1 cellular context compared by ENCODE assay signal in the genomic region with DNA sequence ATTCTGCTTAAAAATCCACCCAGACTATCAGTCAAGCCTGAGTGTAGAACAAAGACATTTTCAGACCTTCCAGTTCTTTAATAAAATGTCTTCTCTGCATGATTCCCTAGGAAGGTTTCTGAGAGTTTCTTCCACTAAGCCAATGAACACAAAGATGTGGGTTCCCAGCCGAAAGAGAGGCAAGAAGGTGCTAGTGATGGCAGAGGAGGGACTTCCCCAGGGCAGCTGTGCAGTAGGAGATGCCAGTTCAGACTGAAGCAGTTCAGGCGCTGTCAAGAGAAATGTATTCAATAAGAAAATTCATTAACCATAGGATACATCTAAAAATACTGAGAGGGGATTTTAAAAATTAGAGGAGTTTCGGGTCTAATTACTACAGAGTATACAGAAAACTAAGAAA.
TF ChIP-seq lines count a peak whose summit lies in the region.

No MANE protein-coding gene starts in this region.

TF ChIP-seq in HepG2, 621 proteins besides CTCF, POLR2A, EP300 and RAD21 (continued from another document):
- TF ChIP-seq LRRFIP1 (CRISPR knock-in tag; conservative IDR thresholded peaks at IDR 0.05) (no peak), HOXA7 (CRISPR knock-in tag; IDR thresholded peaks at IDR 0.05) (no peak), CBFB (CRISPR knock-in tag; IDR thresholded peaks at IDR 0.05) (no peak), SRF (IDR thresholded peaks at IDR 0.05; ENCODE audit: low read depth, low read length) (no peak), WIZ (CRISPR knock-in tag; IDR thresholded peaks at IDR 0.05) (no peak), DPF2 (CRISPR knock-in tag; IDR thresholded peaks at IDR 0.05; ENCODE audit: borderline replicate concordance, low read depth) (no peak), GPBP1L1 (CRISPR knock-in tag; IDR thresholded peaks at IDR 0.05) (no peak), PREB (CRISPR knock-in tag; IDR thresholded peaks at IDR 0.05) (no peak), MAFG (CRISPR knock-in tag; IDR thresholded peaks at IDR 0.05) (no peak)
- TF ChIP-seq, protein P1, sequence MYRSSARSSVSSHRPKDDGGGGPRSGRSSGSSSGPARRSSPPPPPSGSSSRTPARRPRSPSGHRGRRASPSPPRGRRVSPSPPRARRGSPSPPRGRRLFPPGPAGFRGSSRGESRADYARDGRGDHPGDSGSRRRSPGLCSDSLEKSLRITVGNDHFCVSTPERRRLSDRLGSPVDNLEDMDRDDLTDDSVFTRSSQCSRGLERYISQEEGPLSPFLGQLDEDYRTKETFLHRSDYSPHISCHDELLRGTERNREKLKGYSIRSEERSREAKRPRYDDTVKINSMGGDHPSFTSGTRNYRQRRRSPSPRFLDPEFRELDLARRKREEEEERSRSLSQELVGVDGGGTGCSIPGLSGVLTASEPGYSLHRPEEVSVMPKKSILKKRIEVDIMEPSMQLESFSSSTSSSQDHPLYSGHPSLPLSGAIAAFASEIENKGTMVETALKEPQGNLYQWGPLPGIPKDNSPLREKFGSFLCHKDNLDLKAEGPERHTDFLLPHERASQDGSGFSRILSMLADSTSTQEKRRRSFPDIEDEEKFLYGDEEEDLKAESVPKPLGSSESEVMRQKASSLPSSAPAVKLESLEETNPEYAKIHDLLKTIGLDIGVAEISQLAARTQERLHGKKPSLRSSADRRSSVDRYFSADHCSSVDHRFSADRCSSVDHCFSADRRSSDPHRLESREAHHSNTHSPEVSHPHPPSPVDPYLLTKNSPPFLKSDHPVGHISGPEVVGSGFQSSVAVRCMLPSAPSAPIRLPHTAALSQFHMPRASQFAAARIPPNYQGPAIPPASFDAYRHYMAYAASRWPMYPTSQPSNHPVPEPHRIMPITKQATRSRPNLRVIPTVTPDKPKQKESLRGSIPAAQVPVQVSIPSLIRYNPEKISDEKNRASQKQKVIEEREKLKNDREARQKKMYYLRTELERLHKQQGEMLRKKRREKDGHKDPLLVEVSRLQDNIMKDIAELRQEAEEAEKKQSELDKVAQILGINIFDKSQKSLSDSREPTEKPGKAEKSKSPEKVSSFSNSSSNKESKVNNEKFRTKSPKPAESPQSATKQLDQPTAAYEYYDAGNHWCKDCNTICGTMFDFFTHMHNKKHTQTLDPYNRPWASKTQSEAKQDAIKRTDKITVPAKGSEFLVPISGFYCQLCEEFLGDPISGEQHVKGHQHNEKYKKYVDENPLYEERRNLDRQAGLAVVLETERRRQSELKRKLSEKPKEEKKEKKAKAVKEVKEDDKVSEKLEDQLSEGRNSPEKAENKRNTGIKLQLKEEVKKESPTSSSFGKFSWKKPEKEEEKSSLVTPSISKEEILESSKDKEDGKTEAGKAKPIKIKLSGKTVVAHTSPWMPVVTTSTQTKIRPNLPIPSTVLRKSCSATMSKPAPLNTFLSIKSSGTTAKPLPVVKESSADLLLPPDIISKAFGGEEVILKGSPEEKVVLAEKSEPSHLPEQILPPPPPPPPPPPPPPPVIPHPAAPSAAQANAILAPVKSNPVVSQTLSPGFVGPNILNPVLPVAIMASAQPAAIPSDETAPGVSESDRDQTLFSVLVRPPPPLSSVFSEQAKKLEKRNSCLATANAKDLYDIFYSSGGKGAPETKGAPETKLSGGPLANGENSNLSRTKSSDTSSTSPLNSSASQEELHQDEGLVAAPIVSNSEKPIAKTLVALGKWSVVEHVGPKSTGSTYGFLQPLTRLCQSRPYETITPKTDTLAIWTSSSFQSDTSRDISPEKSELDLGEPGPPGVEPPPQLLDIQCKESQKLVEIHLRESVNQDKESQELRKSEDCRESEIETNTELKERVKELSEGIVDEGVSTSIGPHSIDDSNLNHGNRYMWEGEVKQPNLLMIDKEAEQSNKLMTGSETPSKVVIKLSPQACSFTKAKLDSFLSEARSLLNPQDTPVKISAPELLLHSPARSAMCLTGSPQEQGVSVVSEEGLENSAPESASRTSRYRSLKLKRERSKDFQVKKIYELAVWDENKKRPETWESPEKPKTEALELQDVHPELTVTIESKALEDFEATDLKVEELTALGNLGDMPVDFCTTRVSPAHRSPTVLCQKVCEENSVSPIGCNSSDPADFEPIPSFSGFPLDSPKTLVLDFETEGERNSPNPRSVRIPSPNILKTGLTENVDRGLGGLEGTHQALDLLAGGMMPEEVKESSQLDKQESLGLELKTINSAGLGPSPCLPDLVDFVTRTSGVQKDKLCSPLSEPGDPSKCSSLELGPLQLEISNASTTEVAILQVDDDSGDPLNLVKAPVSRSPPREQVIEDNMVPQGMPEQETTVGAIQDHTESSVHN (CRISPR knock-in tag; IDR thresholded peaks at IDR 0.05), result no peak
